1 cellular context compared by ENCODE assay signal in the genomic region with DNA sequence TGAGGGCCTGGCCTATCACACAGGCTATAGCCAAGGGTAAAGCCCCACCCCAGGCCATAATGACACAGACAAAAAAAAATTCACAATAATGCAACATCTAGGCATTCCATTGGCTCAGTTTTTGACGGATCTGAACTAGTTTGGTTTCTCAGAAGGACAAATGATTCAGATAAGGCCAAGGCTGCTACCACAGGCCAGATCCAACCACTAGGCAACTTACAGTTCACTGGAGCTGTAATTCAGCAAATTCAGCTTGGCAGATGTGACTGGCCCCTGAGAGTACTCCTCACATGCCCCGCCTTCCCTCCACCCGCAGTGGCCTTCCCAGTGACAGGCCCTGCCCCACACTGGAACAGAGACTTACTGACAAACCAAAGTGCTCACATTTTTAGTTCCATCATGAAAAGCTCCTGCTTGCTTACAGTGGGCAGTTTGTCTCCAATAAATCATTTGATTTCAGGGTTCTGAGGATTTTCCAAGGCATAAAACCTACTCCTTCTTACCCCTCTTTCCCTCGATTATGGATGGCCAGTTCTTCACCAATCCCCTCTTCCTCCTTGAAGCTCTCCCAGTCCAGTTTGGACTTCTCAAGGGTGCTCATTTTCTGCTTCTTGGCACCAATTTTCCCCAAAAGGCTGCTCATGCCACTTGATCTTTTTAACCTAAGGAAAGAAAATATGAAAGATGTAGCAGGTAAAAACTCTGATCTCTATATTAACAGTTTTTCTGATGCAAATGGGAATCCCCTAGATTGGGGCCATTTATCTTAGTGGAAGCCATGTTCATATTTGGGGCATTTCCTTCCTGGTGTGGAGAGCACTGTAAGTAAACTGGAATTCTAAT.
A peak's percentile ranks its signal among the peaks of the same experiment; 100 is the strongest.
TF ChIP-seq lines count a peak whose summit lies in the region.

No MANE protein-coding gene starts in this region.

TF ChIP-seq in HepG2, 621 proteins besides CTCF, POLR2A, EP300 and RAD21 (continued from another document):
- TF ChIP-seq, protein P1, sequence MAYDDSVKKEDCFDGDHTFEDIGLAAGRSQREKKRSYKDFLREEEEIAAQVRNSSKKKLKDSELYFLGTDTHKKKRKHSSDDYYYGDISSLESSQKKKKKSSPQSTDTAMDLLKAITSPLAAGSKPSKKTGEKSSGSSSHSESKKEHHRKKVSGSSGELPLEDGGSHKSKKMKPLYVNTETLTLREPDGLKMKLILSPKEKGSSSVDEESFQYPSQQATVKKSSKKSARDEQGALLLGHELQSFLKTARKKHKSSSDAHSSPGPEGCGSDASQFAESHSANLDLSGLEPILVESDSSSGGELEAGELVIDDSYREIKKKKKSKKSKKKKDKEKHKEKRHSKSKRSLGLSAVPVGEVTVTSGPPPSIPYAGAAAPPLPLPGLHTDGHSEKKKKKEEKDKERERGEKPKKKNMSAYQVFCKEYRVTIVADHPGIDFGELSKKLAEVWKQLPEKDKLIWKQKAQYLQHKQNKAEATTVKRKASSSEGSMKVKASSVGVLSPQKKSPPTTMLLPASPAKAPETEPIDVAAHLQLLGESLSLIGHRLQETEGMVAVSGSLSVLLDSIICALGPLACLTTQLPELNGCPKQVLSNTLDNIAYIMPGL (CRISPR knock-in tag; IDR thresholded peaks at IDR 0.05; ENCODE audit: borderline replicate concordance in 1 of 2, low read depth in 1 of 2) = peak in 1 of 2 experiments; percentile 34; a peak in 1 of 4 replicates
- TF ChIP-seq ZFY (CRISPR knock-in tag; IDR thresholded peaks at IDR 0.05) (0 out of 2 replicates have a peak, but pooled peaks have one; percentile 41), HOXA3 (CRISPR knock-in tag; IDR thresholded peaks at IDR 0.05) (peak; percentile 40; the same call in 1 of the 2 replicates), ZZZ3 (CRISPR knock-in tag; IDR thresholded peaks at IDR 0.05; ENCODE audit: borderline replicate concordance) (0 out of 2 replicates have a peak, but pooled peaks have one; percentile 17), GTF3A (CRISPR knock-in tag; conservative IDR thresholded peaks at IDR 0.05) (peak; percentile 87; the same call in 1 of the 2 replicates), ZNF563 (CRISPR knock-in tag; IDR thresholded peaks at IDR 0.05) (0 out of 2 replicates have a peak, but pooled peaks have one; percentile 30), ZNF569 (CRISPR knock-in tag; IDR thresholded peaks at IDR 0.05; ENCODE audit: borderline replicate concordance) (no peak)
- TF ChIP-seq, protein P2, sequence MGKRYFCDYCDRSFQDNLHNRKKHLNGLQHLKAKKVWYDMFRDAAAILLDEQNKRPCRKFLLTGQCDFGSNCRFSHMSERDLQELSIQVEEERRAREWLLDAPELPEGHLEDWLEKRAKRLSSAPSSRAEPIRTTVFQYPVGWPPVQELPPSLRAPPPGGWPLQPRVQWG (CRISPR knock-in tag; IDR thresholded peaks at IDR 0.05; ENCODE audit: borderline replicate concordance, low read depth) = no peak
- TF ChIP-seq, protein P3, sequence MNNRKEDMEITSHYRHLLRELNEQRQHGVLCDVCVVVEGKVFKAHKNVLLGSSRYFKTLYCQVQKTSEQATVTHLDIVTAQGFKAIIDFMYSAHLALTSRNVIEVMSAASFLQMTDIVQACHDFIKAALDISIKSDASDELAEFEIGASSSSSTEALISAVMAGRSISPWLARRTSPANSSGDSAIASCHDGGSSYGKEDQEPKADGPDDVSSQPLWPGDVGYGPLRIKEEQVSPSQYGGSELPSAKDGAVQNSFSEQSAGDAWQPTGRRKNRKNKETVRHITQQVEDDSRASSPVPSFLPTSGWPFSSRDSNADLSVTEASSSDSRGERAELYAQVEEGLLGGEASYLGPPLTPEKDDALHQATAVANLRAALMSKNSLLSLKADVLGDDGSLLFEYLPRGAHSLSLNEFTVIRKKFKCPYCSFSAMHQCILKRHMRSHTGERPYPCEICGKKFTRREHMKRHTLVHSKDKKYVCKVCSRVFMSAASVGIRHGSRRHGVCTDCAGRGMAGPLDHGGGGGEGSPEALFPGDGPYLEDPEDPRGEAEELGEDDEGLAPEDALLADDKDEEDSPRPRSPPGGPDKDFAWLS (CRISPR knock-in tag; IDR thresholded peaks at IDR 0.05; ENCODE audit: borderline replicate concordance) = no peak
TF ChIP-seq in HepG2: peak in this region for 43.
